In genomic region chr3:31358473-31359075, GRCh38 we compare ENCODE assay signal across 17 cellular contexts.
DNase-seq lines count a peak whose midpoint lies in the region; ATAC-seq, FAIRE-seq and TF ChIP-seq lines count a peak whose summit lies in the region.
"Had no signal": no experiment of that assay in that cellular context is flagged by ENCODE, and none has a peak within 500 bp of the region (broad histone marks: within the 10 kb centered on the region; RNA-seq: fewer than 3 reads in every experiment).

No MANE protein-coding gene starts in this region.

- H3K9me3 ChIP-seq in astrocyte (ENCODE audit: insufficient read depth, low read depth, low read length) (no peaks in the 10 kb centered on the region), transverse colon (no peaks in the 10 kb centered on the region), tibial nerve (peaks cover 0 to 2% (median 0%) of the 10 kb centered on the region in 4 donors)
- H3K9me3 ChIP-seq: HAP-1 had no signal

- no peaks in the 10 kb centered on the region for H3K27me3 ChIP-seq in astrocyte (ENCODE audit: insufficient read depth, low read length)
- H3K27me3 ChIP-seq in transverse colon = no peaks in the 10 kb centered on the region
- H3K27me3 ChIP-seq in tibial nerve = no peaks in the 10 kb centered on the region
- H3K27me3 ChIP-seq: BLaER1 treated with 17β-estradiol and CSF1 and Interleukin-3, amounts not matched to agents 10 nM and 100 nM had no signal

- peaks cover 23% of the 10 kb centered on the region for H3K4me1 Mint-ChIP-seq in astrocyte (ENCODE audit: low read depth, unreplicated experiment)

- peak; percentile 51 for ATAC-seq in GM18867 (IDR thresholded peaks at IDR 0.05; ENCODE audit: unreplicated experiment)
- ATAC-seq in HG03175 (IDR thresholded peaks at IDR 0.05; ENCODE audit: unreplicated experiment) = peak; percentile 50
- ATAC-seq: CD8-positive, alpha-beta T cell had no signal

- H3K27me3 Mint-ChIP-seq in astrocyte (ENCODE audit: low read depth, unreplicated experiment) = no peaks in the 10 kb centered on the region

- no peaks in the 10 kb centered on the region for H3K36me3 Mint-ChIP-seq in astrocyte (ENCODE audit: low read depth, unreplicated experiment)
- H3K36me3 Mint-ChIP-seq: CD8-positive, alpha-beta T cell had no signal

- no peak overlapping the region for H3K27ac ChIP-seq in astrocyte (ENCODE audit: low read depth, low read length)
- H3K27ac ChIP-seq in transverse colon = no peak overlapping the region
- no peak overlapping the region for H3K27ac ChIP-seq in tibial nerve
- H3K27ac ChIP-seq: BLaER1 treated with 17β-estradiol and CSF1 and Interleukin-3, amounts not matched to agents 10 nM and 100 nM; PC-9; RWPE1 had no signal

- H2AFZ ChIP-seq in astrocyte (ENCODE audit: low read depth, low read length) = no peak overlapping the region
- H2AFZ ChIP-seq: PC-9 had no signal

- no peak overlapping the region for H3K4me3 ChIP-seq in astrocyte (ENCODE audit: insufficient read depth, low read depth, low read length)
- no peak overlapping the region for H3K4me3 ChIP-seq in transverse colon
- H3K4me3 ChIP-seq in tibial nerve = no peak overlapping the region
- H3K4me3 ChIP-seq: BLaER1 treated with 17β-estradiol and CSF1 and Interleukin-3, amounts not matched to agents 10 nM and 100 nM; HAP-1; PC-9 had no signal

- no peaks in the 10 kb centered on the region for H4K20me1 ChIP-seq in astrocyte (ENCODE audit: insufficient read depth, low read length)
- H4K20me1 ChIP-seq: BLaER1 treated with 17β-estradiol and CSF1 and Interleukin-3, amounts not matched to agents 10 nM and 100 nM had no signal

- no peak overlapping the region for H3K4me3 Mint-ChIP-seq in astrocyte (ENCODE audit: unreplicated experiment)
- H3K4me3 Mint-ChIP-seq: CD8-positive, alpha-beta T cell had no signal

- intact Hi-C loops in transverse colon (cut with DNase I; ENCODE audit: low total_unique reads) = no loop called here

- TF ChIP-seq CTCF in astrocyte (IDR thresholded peaks at IDR 0.05; ENCODE audit: insufficient read depth, low read depth, low read length) (no peak), transverse colon (IDR thresholded peaks at IDR 0.05) (no peak), tibial nerve (IDR thresholded peaks at IDR 0.05) (no peak)

- no peak for TF ChIP-seq EP300 in transverse colon (IDR thresholded peaks at IDR 0.05; ENCODE audit: low read depth)
- TF ChIP-seq EP300 in tibial nerve (IDR thresholded peaks at IDR 0.05) = no peak

- no peaks in the 10 kb centered on the region for H3K9me3 Mint-ChIP-seq in astrocyte (ENCODE audit: unreplicated experiment)

- no peaks in the 10 kb centered on the region for H3K79me2 ChIP-seq in astrocyte (ENCODE audit: insufficient read depth, low read length)

- H3K9ac ChIP-seq in astrocyte (ENCODE audit: low read length) = no peak overlapping the region
- H3K9ac ChIP-seq: BLaER1 treated with 17β-estradiol and CSF1 and Interleukin-3, amounts not matched to agents 10 nM and 100 nM had no signal

- in situ Hi-C loops in transverse colon (cut with MboI; ENCODE audit: low pct_ligation_motif_present in 1 of 4, low pct_unique_long_range_greater_than_20kb in 1 of 4, low sequenced_read_pairs in 3 of 4) = no loop called here

- TF ChIP-seq POLR2A in transverse colon (IDR thresholded peaks at IDR 0.05) (no peak), tibial nerve (IDR thresholded peaks at IDR 0.05) (no peak)

- H3K36me3 ChIP-seq in astrocyte (ENCODE audit: insufficient read depth, low read length) (no peaks in the 10 kb centered on the region), transverse colon (no peaks in the 10 kb centered on the region), tibial nerve (no peaks in the 10 kb centered on the region)
- H3K36me3 ChIP-seq: BLaER1 treated with 17β-estradiol and CSF1 and Interleukin-3, amounts not matched to agents 10 nM and 100 nM; HAP-1 had no signal

- H3K4me2 ChIP-seq in astrocyte (ENCODE audit: low read length) = no peak overlapping the region
- H3K4me2 ChIP-seq: BLaER1 treated with 17β-estradiol and CSF1 and Interleukin-3, amounts not matched to agents 10 nM and 100 nM; PC-9 had no signal

- WGBS in transverse colon (ENCODE audit: low coverage in 1 of 2), 2 donors = 55 to 66% methylated on average over 1 of the region's 1 CpG
- 73 to 83% methylated on average over 1 of the region's 1 CpG for WGBS in tibial nerve, 2 donors

- peak; percentile 72 for FAIRE-seq in astrocyte (lab: Jason Lieb, UNC)

- peaks cover 17% of the 10 kb centered on the region for H3K4me1 ChIP-seq in astrocyte (ENCODE audit: insufficient read depth, low read length)
- H3K4me1 ChIP-seq in transverse colon = no peaks in the 10 kb centered on the region
- peaks cover 0 to 16% (median 0%) of the 10 kb centered on the region in 4 donors for H3K4me1 ChIP-seq in tibial nerve

- H3K27ac Mint-ChIP-seq in astrocyte (ENCODE audit: unreplicated experiment) = no peak overlapping the region
- H3K27ac Mint-ChIP-seq: CD8-positive, alpha-beta T cell had no signal

- peak; percentile 52 for DNase-seq in astrocyte (ENCODE audit: low read depth)
- DNase-seq in iris pigment epithelial cell (ENCODE audit: low read depth) = peak; percentile 44
- DNase-seq in transverse colon = no peak
- DNase-seq in tibial nerve (ENCODE audit: low spot score in 2 of 2) = no peak
- no peak for DNase-seq in DMS 273 treated with DMSO at 0.1 percent for 48 hours (lab: John Stamatoyannopoulos, UW)
- DNase-seq: CD8-positive, alpha-beta T cell; KG1; MV-4-11; NCI-H1694 treated with DMSO at 0.1 percent for 48 hours; NCI-H345; NCI-H524 treated with DMSO at 0.1 percent for 48 hours; PC-9 had no signal

Comparison
In these comparisons a context has a peak if more than half of its experiments do, and no peak if none do; other contexts are left out.
1. DNase-seq: peak in astrocyte (single experiment) and iris pigment epithelial cell (single experiment); none in transverse colon (single experiment), tibial nerve (0 of 2) and DMS 273 treated with DMSO at 0.1 percent for 48 hours (single experiment).